Comparison of ENCODE assay signal across 10 cellular contexts in genomic region chr3:120615863-120616599, GRCh38. TPM values are rescaled to one million over a fixed set of nuclear protein-coding genes. Genes with fewer than 3 reads are reported as not detected.
A peak's percentile ranks its signal among the peaks of the same experiment; 100 is the strongest.
DNase-seq lines count a peak whose midpoint lies in the region; ATAC-seq, FAIRE-seq and TF ChIP-seq lines count a peak whose summit lies in the region.
"Had no signal": no experiment of that assay in that cellular context is flagged by ENCODE, and none has a peak within 500 bp of the region (broad histone marks: within the 10 kb centered on the region; RNA-seq: fewer than 3 reads in every experiment).

No MANE protein-coding gene starts in this region.

- no peak overlapping the region for H4K8ac ChIP-seq in mesendoderm (ENCODE audit: low read depth, low read length)

- TF ChIP-seq POLR2A in NB4 (IDR thresholded peaks at IDR 0.05; ENCODE audit: extremely low read depth, insufficient read length) (no peak), endothelial cell of umbilical vein (IDR thresholded peaks at IDR 0.05; ENCODE audit: low read depth, low read length) (no peak)

- dilution Hi-C loops in endothelial cell of umbilical vein (cut with MboI; ENCODE audit: extremely low pct_ligation_motif_present, low sequenced_read_pairs): no loop called here

- intact Hi-C loops in endothelial cell of umbilical vein (cut with micrococcal nuclease): no loop called here

- H3K4me2 ChIP-seq in BLaER1 (0 out of 2 replicates have a peak overlapping the region, but pooled peaks have one; percentile 18), endothelial cell of umbilical vein (ENCODE audit: insufficient read depth, low read length) (no peak overlapping the region), mesendoderm (ENCODE audit: low read length) (no peak overlapping the region)

- H3K4me3 ChIP-seq in BLaER1 (no peak overlapping the region), NB4 (ENCODE audit: low read depth, low read length) (no peak overlapping the region), endothelial cell of umbilical vein (replicated peaks in 1 of 3; ENCODE audit: insufficient read depth in 1 of 3, low read depth in 1 of 3, low read length in 3 of 3) (no peak overlapping the region), mesendoderm (ENCODE audit: low read length) (no peak overlapping the region)

- no peaks in the 10 kb centered on the region for H3K79me2 ChIP-seq in endothelial cell of umbilical vein (ENCODE audit: control insufficient read depth, insufficient read depth, low read length)
- H3K79me2 ChIP-seq in mesendoderm (ENCODE audit: control insufficient read depth, insufficient read depth, low read length): no peaks in the 10 kb centered on the region

- no peak overlapping the region for H3K23ac ChIP-seq in mesendoderm (ENCODE audit: low read length)

- H3K9me3 ChIP-seq in BLaER1 (no peaks in the 10 kb centered on the region; the same call in 1 of the 2 replicates), endothelial cell of umbilical vein (replicated peaks; ENCODE audit: control insufficient read depth, insufficient read depth, low read length) (no peaks in the 10 kb centered on the region)

- H3K4me3 Mint-ChIP-seq in activated CD8-positive, alpha-beta memory T cell treated with anti-CD3 and anti-CD28 coated beads, Interleukin-2, amount 10 ng/mL, durations not matched to agents 7 days and 5 days: no peak overlapping the region
- no peak overlapping the region for H3K4me3 Mint-ChIP-seq in activated T-cell treated with anti-CD3 and anti-CD28 coated beads, Interleukin-2, amount 50 U/mL, for 24 hours
- H3K4me3 Mint-ChIP-seq in osteocyte (ENCODE audit: unreplicated experiment): no peak overlapping the region

- no peak overlapping the region for H2BK15ac ChIP-seq in mesendoderm (replicated peaks; ENCODE audit: low read depth)

- H3K36me3 Mint-ChIP-seq in activated CD8-positive, alpha-beta memory T cell treated with anti-CD3 and anti-CD28 coated beads, Interleukin-2, amount 10 ng/mL, durations not matched to agents 7 days and 5 days: no peaks in the 10 kb centered on the region
- no peaks in the 10 kb centered on the region for H3K36me3 Mint-ChIP-seq in activated T-cell treated with anti-CD3 and anti-CD28 coated beads, Interleukin-2, amount 50 U/mL, for 24 hours (ENCODE audit: low read depth)
- H3K36me3 Mint-ChIP-seq in osteocyte (ENCODE audit: unreplicated experiment): no peaks in the 10 kb centered on the region

- no peaks in the 10 kb centered on the region for H3K27me3 ChIP-seq in BLaER1
- H3K27me3 ChIP-seq in endothelial cell of umbilical vein (ENCODE audit: control insufficient read depth in 2 of 2, insufficient read depth in 2 of 2, low read length in 2 of 2): no peaks in the 10 kb centered on the region
- H3K27me3 ChIP-seq in mesendoderm (ENCODE audit: insufficient read depth, low read length, poor library complexity): no peaks in the 10 kb centered on the region

- H2AFZ ChIP-seq in endothelial cell of umbilical vein (ENCODE audit: low read depth, low read length): peak overlapping the region; percentile 30

- H3K27ac Mint-ChIP-seq in activated CD8-positive, alpha-beta memory T cell treated with anti-CD3 and anti-CD28 coated beads, Interleukin-2, amount 10 ng/mL, durations not matched to agents 7 days and 5 days: no peak overlapping the region
- no peak overlapping the region for H3K27ac Mint-ChIP-seq in activated T-cell treated with anti-CD3 and anti-CD28 coated beads, Interleukin-2, amount 50 U/mL, for 24 hours
- no peak overlapping the region for H3K27ac Mint-ChIP-seq in osteocyte (ENCODE audit: unreplicated experiment)

- H3K9me1 ChIP-seq in endothelial cell of umbilical vein (replicated peaks; ENCODE audit: control insufficient read depth, extremely low read depth, insufficient read depth, low read length): no peaks in the 10 kb centered on the region

- no peak overlapping the region for H2AK5ac ChIP-seq in mesendoderm (ENCODE audit: low read length)

- H3K4me1 ChIP-seq in BLaER1: peaks cover 7% of the 10 kb centered on the region
- no peaks in the 10 kb centered on the region for H3K4me1 ChIP-seq in endothelial cell of umbilical vein (ENCODE audit: control insufficient read depth, extremely low read depth, insufficient read depth, low read length)
- H3K4me1 ChIP-seq in mesendoderm (ENCODE audit: control insufficient read depth, low read depth, low read length): no peaks in the 10 kb centered on the region

- H3K27ac ChIP-seq in BLaER1 (peak overlapping the region; percentile 30; the same call in 1 of the 2 replicates), endothelial cell of umbilical vein (ENCODE audit: insufficient read depth, low read depth, low read length) (no peak overlapping the region), mesendoderm (ENCODE audit: low read depth, low read length) (no peak overlapping the region)

- no peak overlapping the region for H3K56ac ChIP-seq in mesendoderm (ENCODE audit: low read length)

- peak; percentile 73 for FAIRE-seq in endothelial cell of umbilical vein (lab: Jason Lieb, UNC)

- no peak overlapping the region for H3K18ac ChIP-seq in mesendoderm (ENCODE audit: low read length)

- H3K27me3 Mint-ChIP-seq in activated CD8-positive, alpha-beta memory T cell treated with anti-CD3 and anti-CD28 coated beads, Interleukin-2, amount 10 ng/mL, durations not matched to agents 7 days and 5 days: no peaks in the 10 kb centered on the region
- H3K27me3 Mint-ChIP-seq in activated T-cell treated with anti-CD3 and anti-CD28 coated beads, Interleukin-2, amount 50 U/mL, for 24 hours: no peaks in the 10 kb centered on the region
- H3K27me3 Mint-ChIP-seq in osteocyte (ENCODE audit: unreplicated experiment): peaks cover 2% of the 10 kb centered on the region

- no peaks in the 10 kb centered on the region for H3K4me1 Mint-ChIP-seq in activated CD8-positive, alpha-beta memory T cell treated with anti-CD3 and anti-CD28 coated beads, Interleukin-2, amount 10 ng/mL, durations not matched to agents 7 days and 5 days
- H3K4me1 Mint-ChIP-seq in activated T-cell treated with anti-CD3 and anti-CD28 coated beads, Interleukin-2, amount 50 U/mL, for 24 hours (ENCODE audit: low read depth): no peaks in the 10 kb centered on the region
- no peaks in the 10 kb centered on the region for H3K4me1 Mint-ChIP-seq in osteocyte (ENCODE audit: unreplicated experiment)

- ATAC-seq in activated CD8-positive, alpha-beta memory T cell treated with anti-CD3 and anti-CD28 coated beads, Interleukin-2, amount 10 ng/mL, durations not matched to agents 7 days and 5 days: no peak

- no peak overlapping the region for H2BK120ac ChIP-seq in mesendoderm (ENCODE audit: low read depth, low read length)

- TF ChIP-seq CTCF in NB4 (IDR thresholded peaks at IDR 0.05; ENCODE audit: low read depth, low read length) (no peak), endothelial cell of umbilical vein (IDR thresholded peaks at IDR 0.05; ENCODE audit: extremely low read depth in 1 of 2, insufficient read depth in 1 of 2, low read depth in 1 of 2, low read length in 2 of 2) (no peak), osteocyte (IDR thresholded peaks at IDR 0.05) (no peak)

- no peaks in the 10 kb centered on the region for H3K79me1 ChIP-seq in mesendoderm (ENCODE audit: low read length)

- no peaks in the 10 kb centered on the region for H4K20me1 ChIP-seq in BLaER1
- H4K20me1 ChIP-seq in endothelial cell of umbilical vein (replicated peaks; ENCODE audit: control insufficient read depth, extremely low read depth, insufficient read depth, low read length): no peaks in the 10 kb centered on the region

- H3K36me3 ChIP-seq in BLaER1: no peaks in the 10 kb centered on the region
- H3K36me3 ChIP-seq in endothelial cell of umbilical vein (ENCODE audit: control insufficient read depth in 2 of 2, extremely low read depth in 1 of 2, insufficient read depth in 2 of 2, low read length in 2 of 2): no peaks in the 10 kb centered on the region
- H3K36me3 ChIP-seq in mesendoderm (ENCODE audit: control insufficient read depth, insufficient read depth, low read length): no peaks in the 10 kb centered on the region

- H3K9me3 Mint-ChIP-seq in activated CD8-positive, alpha-beta memory T cell treated with anti-CD3 and anti-CD28 coated beads, Interleukin-2, amount 10 ng/mL, durations not matched to agents 7 days and 5 days (ENCODE audit: low read depth): no peaks in the 10 kb centered on the region
- H3K9me3 Mint-ChIP-seq in activated T-cell treated with anti-CD3 and anti-CD28 coated beads, Interleukin-2, amount 50 U/mL, for 24 hours: no peaks in the 10 kb centered on the region
- no peaks in the 10 kb centered on the region for H3K9me3 Mint-ChIP-seq in osteocyte (ENCODE audit: unreplicated experiment)

- no peak overlapping the region for H3K4ac ChIP-seq in mesendoderm (ENCODE audit: low read depth, low read length)

- no TSS peak for BruUV-seq in endothelial cell of umbilical vein (replicated peaks; lab: Mats Ljungman, UMichigan)

- no peak overlapping the region for H4K5ac ChIP-seq in mesendoderm (ENCODE audit: low read length)

- CTCF ChIA-PET in endothelial cell of umbilical vein (lab: Charles Lee): no interaction called here
- CTCF ChIA-PET in activated CD8-positive, alpha-beta memory T cell treated with anti-CD3 and anti-CD28 coated beads, Interleukin-2, amount 10 ng/mL, durations not matched to agents 7 days and 5 days (lab: Charles Lee): no interaction called here

- no peak overlapping the region for H3K9ac ChIP-seq in BLaER1
- no peak overlapping the region for H3K9ac ChIP-seq in endothelial cell of umbilical vein (replicated peaks; ENCODE audit: extremely low read depth, insufficient read depth, low read length)
- no peak overlapping the region for H3K9ac ChIP-seq in mesendoderm (ENCODE audit: low read length)

- H2BK5ac ChIP-seq in mesendoderm (ENCODE audit: low read length): no peak overlapping the region

- POLR2A ChIA-PET in endothelial cell of umbilical vein (lab: Charles Lee): no interaction called here

- WGBS in mesendoderm (ENCODE audit: extremely low coverage, insufficient coverage, low lambda C conversion rate): no CpG with 5 or more reads among the region's 13 CpGs

- DNase-seq in NB4 (ENCODE audit: low read depth) (peak; percentile 64), endothelial cell of umbilical vein (ENCODE audit: low read depth, low spot score) (peak; percentile 38), mesendoderm (peak; percentile 65), NCI-H748 treated with DMSO at 0.1 percent for 48 hours (lab: John Stamatoyannopoulos, UW) (no peak), osteocyte (ENCODE audit: extremely low spot score, unreplicated experiment) (no peak)
- DNase-seq in activated CD8-positive, alpha-beta memory T cell treated with anti-CD3 and anti-CD28 coated beads, Interleukin-2, amount 10 ng/mL, durations not matched to agents 7 days and 5 days: no peak
- no peak for DNase-seq in activated T-cell treated with anti-CD3 and anti-CD28 coated beads, Interleukin-2, amount 50 U/mL, for 24 hours
- DNase-seq: DMS79, NCI-H1048 had no signal

RNA-seq across cellular contexts. Expression of gene NDUFB4, which starts 19.9 kb away (rescaled TPM):
- 140 TPM in 2 replicates for total RNA-seq in endothelial cell of umbilical vein
- polyA plus RNA-seq in endothelial cell of umbilical vein: 191 and 210 TPM in 2 replicates
- 343 and 356 TPM in 2 replicates for polyA plus RNA-seq in endothelial cell of umbilical vein (2011; cell fraction: cytosol; rRNA removed)
- 127 and 147 TPM in 2 replicates for polyA plus RNA-seq in endothelial cell of umbilical vein (2011; cell fraction: nucleus; rRNA removed)
- polyA plus RNA-seq in endothelial cell of umbilical vein (2012): 140 and 175 TPM in 2 replicates
- 82.7 and 87.0 TPM in 2 replicates for polyA minus RNA-seq in endothelial cell of umbilical vein
- polyA minus RNA-seq in endothelial cell of umbilical vein (2011; cell fraction: cytosol; rRNA and poly(A)+ RNA removed): 186 TPM
- polyA minus RNA-seq in endothelial cell of umbilical vein (2011; cell fraction: nucleus; rRNA and poly(A)+ RNA removed): 38.2 and 42.2 TPM in 2 replicates
- 470 TPM for polyA plus RNA-seq in mesendoderm (2013, experiment 1 of 2)
- 483 TPM for polyA plus RNA-seq in mesendoderm (2013, experiment 2 of 2)
- 100 to 1,000 TPM; 117 to 124 TPM for total RNA-seq in activated CD8-positive, alpha-beta memory T cell treated with anti-CD3 and anti-CD28 coated beads, Interleukin-2, amount 10 ng/mL, durations not matched to agents 7 days and 5 days
- total RNA-seq in osteocyte: 109 and 116 TPM in 2 replicates

Comparison
In these comparisons a context has a peak if more than half of its experiments do, and no peak if none do; other contexts are left out.
1. DNase-seq: peak in NB4 (single experiment), endothelial cell of umbilical vein (single experiment) and mesendoderm (single experiment); none in NCI-H748 treated with DMSO at 0.1 percent for 48 hours (single experiment), activated CD8-positive, alpha-beta memory T cell treated with anti-CD3 and anti-CD28 coated beads, Interleukin-2, amount 10 ng/mL, durations not matched to agents 7 days and 5 days (single experiment), activated T-cell treated with anti-CD3 and anti-CD28 coated beads, Interleukin-2, amount 50 U/mL, for 24 hours (single experiment) and osteocyte (single experiment).